ENCODE assay signal across 8 cellular contexts in genomic region chr7:2821842-2822507, GRCh38. TPM values are rescaled to one million over a fixed set of nuclear protein-coding genes. Genes with fewer than 3 reads are reported as not detected.
DNase-seq lines count a peak whose midpoint lies in the region; ATAC-seq and TF ChIP-seq lines count a peak whose summit lies in the region.

No MANE protein-coding gene starts in this region.

- H3K4me1 ChIP-seq in GM23248 (ENCODE audit: insufficient read depth) (peaks cover 53% of the 10 kb centered on the region), PC-3 (ENCODE audit: insufficient read depth, low read length) (peaks cover 45% of the 10 kb centered on the region)

- no TSS peak for BruUV-seq in PC-3 (replicated peaks; lab: Mats Ljungman, UMichigan)

- no peak overlapping the region for H2AFZ ChIP-seq in GM23248
- no peak overlapping the region for H2AFZ ChIP-seq in PC-3 (ENCODE audit: low read length)

- no peaks in the 10 kb centered on the region for H4K20me1 ChIP-seq in GM23248 (ENCODE audit: insufficient read depth)
- peaks cover 5% of the 10 kb centered on the region for H4K20me1 ChIP-seq in PC-3 (ENCODE audit: low read length)

- peaks cover 80% of the 10 kb centered on the region for H3K79me2 ChIP-seq in GM23248 (ENCODE audit: insufficient read depth)
- H3K79me2 ChIP-seq in PC-3 (ENCODE audit: low read length), result peaks cover 83% of the 10 kb centered on the region

- H3K4me3 ChIP-seq in AG10803 (ENCODE audit: low read length), result no peak overlapping the region
- H3K4me3 ChIP-seq in GM23248, result peak overlapping the region; percentile 45
- H3K4me3 ChIP-seq in PC-3 (ENCODE audit: low read length), result no peak overlapping the region

- DNase-seq in AG10803 (ENCODE audit: low read depth) (peak; percentile 90), GM23248 (peak; percentile 91), PC-3 (peak; percentile 73), glomerular visceral epithelial cell (ENCODE audit: extremely low spot score) (peak; percentile 71), NCI-H2081 (lab: John Stamatoyannopoulos, UW) (no peak), caudate nucleus (lab: John Stamatoyannopoulos, UW) (no peak), UCSD-AML1 (lab: John Stamatoyannopoulos, UW; ENCODE audit: unreplicated experiment) (no peak), NCI-H1105 treated with DMSO at 0.1 percent for 48 hours (lab: John Stamatoyannopoulos, UW) (no peak)

- H3K9me3 ChIP-seq in GM23248 (ENCODE audit: low read depth), result no peaks in the 10 kb centered on the region
- no peaks in the 10 kb centered on the region for H3K9me3 ChIP-seq in PC-3 (ENCODE audit: low read length)

- H3K36me3 ChIP-seq in GM23248 (ENCODE audit: low read depth), result no peaks in the 10 kb centered on the region
- H3K36me3 ChIP-seq in PC-3 (ENCODE audit: low read depth, low read length), result no peaks in the 10 kb centered on the region

- H3K27me3 ChIP-seq in GM23248 (replicated peaks; ENCODE audit: insufficient read depth) (no peaks in the 10 kb centered on the region), PC-3 (ENCODE audit: low read length) (no peaks in the 10 kb centered on the region)

- ATAC-seq in PC-3, result peak; percentile 67

- TF ChIP-seq CTCF in AG10803 (conservative IDR thresholded peaks at IDR 0.05; ENCODE audit: low read length), result no peak
- no peak for TF ChIP-seq CTCF in PC-3 (conservative IDR thresholded peaks at IDR 0.05; ENCODE audit: low read depth, low read length)

- intact Hi-C loops in PC-3 (cut with micrococcal nuclease), result loop anchor here (2.0 to 5.0 kb wide), 5 partner anchors 19 to 101 kb away; partner anchors contain the start of gene GNA12

- 39 to 40% methylated on average over 10 of the region's 10 CpGs for WGBS in GM23248 (ENCODE audit: low coverage in 1 of 2, low lambda C conversion rate in 2 of 2, missing lambda C conversion rate in 2 of 2), 2 experiments

- H3K27ac ChIP-seq in GM23248, result peak overlapping the region; percentile 89
- H3K27ac ChIP-seq in PC-3 (ENCODE audit: low read length), result peak overlapping the region; percentile 92
- no peak overlapping the region for H3K27ac ChIP-seq in caudate nucleus (ENCODE audit: low read depth, low read length)

- CTCF ChIA-PET in PC-3 (lab: Charles Lee), result interaction anchor here (0.6 to 1.2 kb wide), 3 partner anchors 19 to 64 kb away, joined by 3 to 5 read pairs (median 3); no protein-coding TSS in a partner anchor

- no peaks in the 10 kb centered on the region for H3K9me2 ChIP-seq in GM23248 (ENCODE audit: insufficient read depth)
- H3K9me2 ChIP-seq in PC-3 (replicated peaks; ENCODE audit: low read length), result no peaks in the 10 kb centered on the region

- peak overlapping the region; percentile 81 for H3K4me2 ChIP-seq in GM23248 (ENCODE audit: unreplicated experiment)
- H3K4me2 ChIP-seq in PC-3 (ENCODE audit: low read length), result peak overlapping the region; percentile 70

- in situ Hi-C loops in GM23248 (cut with MboI), result no loop called here

- POLR2A ChIA-PET in PC-3 (lab: Charles Lee; ENCODE audit: unreplicated experiment), result no interaction called here

- H3K9ac ChIP-seq in GM23248 (peak overlapping the region; percentile 63), PC-3 (ENCODE audit: low read length) (peak overlapping the region; percentile 58)

- H3F3A ChIP-seq in GM23248 (ENCODE audit: insufficient read depth) (peaks cover 52% of the 10 kb centered on the region), PC-3 (ENCODE audit: low read length, unreplicated experiment) (peaks cover 15% of the 10 kb centered on the region)

RNA-seq across cellular contexts. Expression of gene GNA12, which starts 22.1 kb away (rescaled TPM):
- total RNA-seq in GM23248 (2014; rRNA removed; shearing (Covaris generic)), result 13.8 and 24.3 TPM in 2 replicates
- polyA plus RNA-seq in GM23248 (2016; fragmentation: Nextera tagmentation; extraction: Ambion mirVana), result 11.2 and 11.5 TPM in 2 replicates
- total RNA-seq in PC-3 (2014; rRNA removed), result 15.0 and 26.8 TPM in 2 replicates

Comparison
In these comparisons a context has a peak if more than half of its experiments do, and no peak if none do; other contexts are left out.
1. DNase-seq: peak in AG10803 (single experiment), GM23248 (single experiment), PC-3 (single experiment) and glomerular visceral epithelial cell (single experiment); none in NCI-H2081 (0 of 2), caudate nucleus (0 of 61), UCSD-AML1 (single experiment) and NCI-H1105 treated with DMSO at 0.1 percent for 48 hours (single experiment).